8 cellular contexts compared by ENCODE assay signal in genomic region chr14:52790011-52790755, GRCh38. TPM values are rescaled to one million over a fixed set of nuclear protein-coding genes. Genes with fewer than 3 reads are reported as not detected.
DNase-seq lines count a peak whose midpoint lies in the region; ATAC-seq and TF ChIP-seq lines count a peak whose summit lies in the region.

No MANE protein-coding gene starts in this region.

- H3K9me3 Mint-ChIP-seq in CD4-positive, alpha-beta memory T cell, result no peaks in the 10 kb centered on the region

- in situ Hi-C loops in IMR-90 (cut with MboI; ENCODE audit: low sequenced_read_pairs), result no loop called here

- peak overlapping the region; percentile 100 for H3K4me2 ChIP-seq in IMR-90 (ENCODE audit: low read depth, low read length)

- WGBS in IMR-90 (ENCODE audit: extremely low coverage in 2 of 2, insufficient read length in 1 of 2), 2 experiments, result 72% methylated on average over 2 of the region's 18 CpGs; no CpG with 5 or more reads in 1 of the 2 experiments

- H3K27me3 ChIP-seq in CD4-positive, alpha-beta memory T cell (ENCODE audit: insufficient read depth, low read length), result no peaks in the 10 kb centered on the region
- H3K27me3 ChIP-seq in IMR-90 (ENCODE audit: control insufficient read depth, insufficient read depth, low read length) (no peaks in the 10 kb centered on the region), muscle layer of colon (ENCODE audit: control insufficient read depth in 1 of 2, insufficient read depth in 2 of 2, low read length in 2 of 2) (no peaks in the 10 kb centered on the region)

- TF ChIP-seq POLR2A in IMR-90 (IDR thresholded peaks at IDR 0.05; ENCODE audit: low read depth, low read length), result no peak; the same call in 1 of the 2 replicates

- peak overlapping the region; percentile 41; the same call in 1 of the 2 replicates for H3K56ac ChIP-seq in IMR-90 (ENCODE audit: extremely low read depth, insufficient read depth, low read length)

- H2BK120ac ChIP-seq in IMR-90 (ENCODE audit: low read depth, low read length), result no peak overlapping the region

- BruUV-seq in IMR-90 (replicated peaks; lab: Mats Ljungman, UMichigan), result TSS peak; percentile 31

- H4K20me1 ChIP-seq in IMR-90 (ENCODE audit: insufficient read depth, low read length), result peaks cover 8% of the 10 kb centered on the region

- H3K4me3 Mint-ChIP-seq in CD4-positive, alpha-beta memory T cell, result peak overlapping the region; percentile 88 to 97 (median 92)

- H3K23ac ChIP-seq in IMR-90 (ENCODE audit: low read depth, low read length), result peak overlapping the region; percentile 89

- H2BK5ac ChIP-seq in IMR-90 (ENCODE audit: low read depth, low read length, poor library complexity, severe bottlenecking), result no peak overlapping the region

- intact Hi-C loops in CD4-positive, alpha-beta memory T cell (cut with micrococcal nuclease), result no loop called here
- intact Hi-C loops in IMR-90 (cut with micrococcal nuclease), result no loop called here

- H2AK5ac ChIP-seq in IMR-90 (ENCODE audit: low read depth, low read length), result peak overlapping the region; percentile 3; the same call in 1 of the 2 replicates

- TF ChIP-seq CTCF in IMR-90 (conservative IDR thresholded peaks at IDR 0.05; ENCODE audit: low read depth, low read length) (no peak), cardiac fibroblast (IDR thresholded peaks at IDR 0.05; ENCODE audit: low read depth, low read length) (no peak)

- H2AFZ ChIP-seq in IMR-90 (replicated peaks; ENCODE audit: low read length, poor library complexity), result no peak overlapping the region

- no peak overlapping the region; the same call in 2 of the 3 replicates for H2BK15ac ChIP-seq in IMR-90 (ENCODE audit: low read depth, low read length)

- no peaks in the 10 kb centered on the region for H3K27me3 Mint-ChIP-seq in CD4-positive, alpha-beta memory T cell

- no peak overlapping the region for H4K91ac ChIP-seq in IMR-90 (ENCODE audit: insufficient read depth, low read depth, low read length)

- H3K27ac Mint-ChIP-seq in CD4-positive, alpha-beta memory T cell, result peak overlapping the region; percentile 80 to 96 (median 90)

- H3K4ac ChIP-seq in IMR-90 (ENCODE audit: low read depth, low read length), result peak overlapping the region; percentile 64

- H3K4me1 Mint-ChIP-seq in CD4-positive, alpha-beta memory T cell, result peaks cover 27 to 50% (median 36%) of the 10 kb centered on the region in 4 donors

- H3K9ac ChIP-seq in IMR-90 (ENCODE audit: low read depth, low read length) (peak overlapping the region; percentile 78; the same call in 1 of the 2 replicates), muscle layer of colon (ENCODE audit: low read length) (peak overlapping the region; percentile 44)

- CTCF ChIA-PET in CD4-positive, alpha-beta memory T cell (lab: Charles Lee; ENCODE audit: partially characterized antibody), result interaction anchor here (0.6 to 1.1 kb wide), 3 partner anchors 13 to 125 kb away, joined by 3 read pairs; no protein-coding TSS in a partner anchor
- CTCF ChIA-PET in IMR-90 (lab: Yijun Ruan, JAX), result no interaction called here

- H3K18ac ChIP-seq in IMR-90 (ENCODE audit: low read depth, low read length), result peak overlapping the region; percentile 45; the same call in 1 of the 2 replicates

- peaks cover 14 to 48% of the 10 kb centered on the region in 2 experiments; a peak in 3 of 4 replicates for H3K79me1 ChIP-seq in IMR-90 (ENCODE audit: low read depth in 1 of 2, low read length in 2 of 2)

- no peaks in the 10 kb centered on the region for H3K9me3 ChIP-seq in CD4-positive, alpha-beta memory T cell (ENCODE audit: control insufficient read depth in 1 of 2, low read length in 2 of 2)
- H3K9me3 ChIP-seq in IMR-90 (ENCODE audit: control insufficient read depth, insufficient read depth, low read length), result no peaks in the 10 kb centered on the region
- no peaks in the 10 kb centered on the region for H3K9me3 ChIP-seq in muscle layer of colon (ENCODE audit: low read length)

- H3K27ac ChIP-seq in CD4-positive, alpha-beta memory T cell (ENCODE audit: low read depth, low read length), result peak overlapping the region; percentile 70
- 0 out of 2 replicates have a peak overlapping the region, but pooled peaks have one; percentile 16 for H3K27ac ChIP-seq in IMR-90 (ENCODE audit: insufficient read depth, low read length)
- H3K27ac ChIP-seq in muscle layer of colon (ENCODE audit: low read depth, low read length), result no peak overlapping the region

- DNase-seq in CD4-positive, alpha-beta memory T cell, result no peak
- no peak for DNase-seq in IMR-90
- DNase-seq in cardiac fibroblast (ENCODE audit: low read depth in 2 of 2), result peak in 1 of 2 donors; percentile 31
- DNase-seq in AG08396 (ENCODE audit: low spot score), result no peak

- TF ChIP-seq RAD21 in IMR-90 (IDR thresholded peaks at IDR 0.05; ENCODE audit: low read length), result no peak

- peaks cover 6% of the 10 kb centered on the region; the same call in 1 of the 2 replicates for H3K9me1 ChIP-seq in IMR-90 (ENCODE audit: insufficient read depth, low read length)

- peak overlapping the region; percentile 18 to 90 for H3K4me3 ChIP-seq in CD4-positive, alpha-beta memory T cell (ENCODE audit: low read length in 2 of 2)
- H3K4me3 ChIP-seq in IMR-90 (ENCODE audit: insufficient read depth, low read depth, low read length) (peak overlapping the region; percentile 79), cardiac fibroblast (replicated peaks in 1 of 2; ENCODE audit: low read depth in 2 of 2, low read length in 2 of 2) (peak overlapping the region; percentile 72 to 82), muscle layer of colon (ENCODE audit: low read depth in 1 of 2, low read length in 2 of 2) (peak overlapping the region; percentile 51 to 85)

- peak overlapping the region; percentile 54 to 85; a peak in 3 of 4 replicates for H4K8ac ChIP-seq in IMR-90 (ENCODE audit: low read depth in 2 of 2, low read length in 2 of 2)

- ATAC-seq in IMR-90 (ENCODE audit: low read depth), result no peak
- ATAC-seq in HG02642 (IDR thresholded peaks at IDR 0.05; ENCODE audit: poor library complexity, unreplicated experiment), result no peak
- no peak for ATAC-seq in GM21381 (IDR thresholded peaks at IDR 0.05; ENCODE audit: unreplicated experiment)
- ATAC-seq in GM18867 (IDR thresholded peaks at IDR 0.05; ENCODE audit: unreplicated experiment), result no peak

- H3K4me1 ChIP-seq in CD4-positive, alpha-beta memory T cell (ENCODE audit: insufficient read depth, low read length), result peaks cover 32% of the 10 kb centered on the region
- H3K4me1 ChIP-seq in IMR-90 (ENCODE audit: control insufficient read depth, insufficient read depth, low read length), result no peaks in the 10 kb centered on the region; the same call in 1 of the 2 replicates
- H3K4me1 ChIP-seq in muscle layer of colon (ENCODE audit: insufficient read depth, low read length), result peaks cover 4% of the 10 kb centered on the region

- dilution Hi-C loops in IMR-90 (cut with HindIII; ENCODE audit: low sequenced_read_pairs, unreplicated experiment), result no loop called here

- peak overlapping the region; percentile 48 for H2AK9ac ChIP-seq in IMR-90 (replicated peaks; ENCODE audit: low read depth, low read length, poor library complexity)

- H2BK20ac ChIP-seq in IMR-90 (ENCODE audit: low read depth, low read length), result peak overlapping the region; percentile 5; the same call in 1 of the 2 replicates

- peak overlapping the region; percentile 70 for H4K5ac ChIP-seq in IMR-90 (ENCODE audit: low read depth, low read length)

- H3K14ac ChIP-seq in IMR-90 (replicated peaks; ENCODE audit: low read depth, low read length), result peak overlapping the region; percentile 89

- peaks cover 0 to 6% of the 10 kb centered on the region in 2 donors for H3K36me3 Mint-ChIP-seq in CD4-positive, alpha-beta memory T cell

- no peaks in the 10 kb centered on the region for H3K36me3 ChIP-seq in CD4-positive, alpha-beta memory T cell (ENCODE audit: insufficient read depth, low read length)
- H3K36me3 ChIP-seq in IMR-90 (ENCODE audit: control insufficient read depth, insufficient read depth, low read length) (no peaks in the 10 kb centered on the region), muscle layer of colon (ENCODE audit: insufficient read depth, low read length) (no peaks in the 10 kb centered on the region)

- POLR2A ChIA-PET in CD4-positive, alpha-beta memory T cell (lab: Charles Lee; ENCODE audit: partially characterized antibody), result interaction anchor here (0.6 to 3.6 kb wide), 16 partner anchors 8 to 362 kb away, joined by 3 to 24 read pairs (median 4); partner anchors contain the start of genes ERO1A, GPR137C, STYX and TXNDC16
- POLR2A ChIA-PET in IMR-90 (lab: Charles Lee; ENCODE audit: unreplicated experiment), result no interaction called here

TF ChIP-seq in IMR-90, 13 proteins besides CTCF, POLR2A, EP300 and RAD21:
- TF ChIP-seq FOS (IDR thresholded peaks at IDR 0.05; ENCODE audit: low read depth, low read length), result no peak
- TF ChIP-seq SMC3 (IDR thresholded peaks at IDR 0.05; ENCODE audit: low read depth, low read length), result no peak
- TF ChIP-seq BHLHE40 (IDR thresholded peaks at IDR 0.05; ENCODE audit: low read depth, low read length), result no peak
- TF ChIP-seq RCOR1 (IDR thresholded peaks at IDR 0.05; ENCODE audit: insufficient replicate concordance, low read length), result no peak
- TF ChIP-seq NFE2L2 (IDR thresholded peaks at IDR 0.05; ENCODE audit: low read depth, low read length), result no peak
- TF ChIP-seq USF2 (IDR thresholded peaks at IDR 0.05; ENCODE audit: low read depth, low read length), result no peak
- TF ChIP-seq CEBPB (IDR thresholded peaks at IDR 0.05; ENCODE audit: low read depth, low read length), result no peak
- TF ChIP-seq MAFK (IDR thresholded peaks at IDR 0.05; ENCODE audit: low read depth, low read length), result no peak
- TF ChIP-seq MXI1 (IDR thresholded peaks at IDR 0.05; ENCODE audit: borderline replicate concordance, low read depth, low read length), result no peak

RNA-seq across cellular contexts. Expression of gene GNPNAT1, which starts 1.2 kb away (rescaled TPM):
- 10 to 100 TPM; 10.0 to 15.2 TPM for total RNA-seq in CD4-positive, alpha-beta memory T cell
- 10 to 100 TPM; 10.0 to 16.2 TPM for polyA plus RNA-seq in CD4-positive, alpha-beta memory T cell
- 19.4 and 43.9 TPM in 2 replicates for total RNA-seq in IMR-90 (2012; rRNA removed)
- polyA plus RNA-seq in IMR-90 (2012; rRNA removed), result 22.6 and 30.5 TPM in 2 replicates
- 16.7 and 17.6 TPM in 2 replicates for polyA plus RNA-seq in IMR-90 (2012; cell fraction: cytosol; rRNA removed)
- polyA plus RNA-seq in IMR-90 (2012; cell fraction: nucleus; rRNA removed; ENCODE audit: low replicate concordance), result 5.9 and 10.6 TPM in 2 replicates
